Comparison of ENCODE assay signal across 28 cellular contexts in genomic region chr10:77833225-77833624, GRCh38.
"Had no signal": no experiment of that assay in that cellular context is flagged by ENCODE, and none has a peak within 500 bp of the region (broad histone marks: within the 10 kb centered on the region; RNA-seq: fewer than 3 reads in every experiment).

No MANE protein-coding gene starts in this region.

- H3K4me1 ChIP-seq: SJCRH30 had no signal

- H3K27ac Mint-ChIP-seq: activated CD8-positive, alpha-beta T cell treated with anti-CD3 and anti-CD28 coated beads, Interleukin-2, amount 10 ng/mL, durations not matched to agents 7 days and 5 days; activated naive CD4-positive, alpha-beta T cell treated with anti-CD3 and anti-CD28 coated beads, Interleukin-2, amount 50 U/mL, for 72 hours; activated naive CD8-positive, alpha-beta T cell treated with anti-CD3 and anti-CD28 coated beads, Interleukin-2, amount 50 U/mL, for 24 hours had no signal

- H3K27me3 Mint-ChIP-seq: activated naive CD8-positive, alpha-beta T cell treated with anti-CD3 and anti-CD28 coated beads, Interleukin-2, amount 50 U/mL, for 24 hours; brain had no signal

- H3K9me3 Mint-ChIP-seq: activated naive CD4-positive, alpha-beta T cell treated with anti-CD3 and anti-CD28 coated beads, Interleukin-2, amount 50 U/mL, for 72 hours; activated naive CD8-positive, alpha-beta T cell treated with anti-CD3 and anti-CD28 coated beads, Interleukin-2, amount 50 U/mL, for 24 hours; brain had no signal

- H3K9me3 ChIP-seq: MG63, Peyer's patch, SJCRH30, SK-N-SH had no signal

- H3K4me3 Mint-ChIP-seq: activated CD8-positive, alpha-beta T cell treated with anti-CD3 and anti-CD28 coated beads, Interleukin-2, amount 10 ng/mL, durations not matched to agents 7 days and 5 days; activated naive CD8-positive, alpha-beta T cell treated with anti-CD3 and anti-CD28 coated beads, Interleukin-2, amount 50 U/mL, for 24 hours; brain had no signal

- H3K27me3 ChIP-seq: MG63, Peyer's patch, SJCRH30 had no signal

- DNase-seq: activated CD4-positive, alpha-beta T cell treated with anti-CD3 and anti-CD28 coated beads, Interleukin-2, amount 50 U/mL, for 4 hours; activated CD4-positive, CD25-positive, alpha-beta regulatory T cell; activated CD8-positive, alpha-beta memory T cell treated with anti-CD3 and anti-CD28 coated beads, Interleukin-2, amount 50 U/mL, for 48 hours; activated CD8-positive, alpha-beta T cell treated with anti-CD3 and anti-CD28 coated beads, Interleukin-2, amount 10 ng/mL, durations not matched to agents 7 days and 5 days; activated effector memory CD4-positive, alpha-beta T cell treated with anti-CD3 and anti-CD28 coated beads, Interleukin-2, amount 50 U/mL, for 16 hours; activated naive CD4-positive, alpha-beta T cell treated with Interleukin-2 at 50 U/mL for 16 hours; activated naive CD8-positive, alpha-beta T cell treated with anti-CD3 and anti-CD28 coated beads, Interleukin-2, amount 50 U/mL, for 24 hours; activated T-cell treated with anti-CD3 and anti-CD28 coated beads, Interleukin-2, amount 50 U/mL, for 1 hour; amygdala; MG63; MV-4-11; NCI-H1092 treated with DMSO at 0.1 percent for 48 hours; NCI-H1417 treated with DMSO at 0.1 percent for 48 hours; NCI-H1694; NCI-H2029 treated with DMSO at 0.1 percent for 48 hours; NCI-H345; NCI-H510A treated with DMSO at 0.1 percent for 48 hours; NCI-H69; NK-92 treated with Interleukin-12 subunit alpha and Interleukin-12 subunit beta, amount 100 ng/mL, for 24 hours; OCI-M1; Peyer's patch; Right ventricle myocardium superior; SJCRH30; SK-N-SH; T-helper 2 cell; T1000 had no signal

- H3K36me3 Mint-ChIP-seq: activated naive CD4-positive, alpha-beta T cell treated with anti-CD3 and anti-CD28 coated beads, Interleukin-2, amount 50 U/mL, for 72 hours had no signal

- ATAC-seq: activated CD8-positive, alpha-beta T cell treated with anti-CD3 and anti-CD28 coated beads, Interleukin-2, amount 10 ng/mL, durations not matched to agents 7 days and 5 days; activated naive CD4-positive, alpha-beta T cell treated with anti-CD3 and anti-CD28 coated beads, Interleukin-2, amount 50 U/mL, for 72 hours; activated naive CD8-positive, alpha-beta T cell treated with anti-CD3 and anti-CD28 coated beads, Interleukin-2, amount 50 U/mL, for 24 hours had no signal

- H3K4me3 ChIP-seq: MG63, Peyer's patch, SJCRH30 had no signal
